In the genomic region with DNA sequence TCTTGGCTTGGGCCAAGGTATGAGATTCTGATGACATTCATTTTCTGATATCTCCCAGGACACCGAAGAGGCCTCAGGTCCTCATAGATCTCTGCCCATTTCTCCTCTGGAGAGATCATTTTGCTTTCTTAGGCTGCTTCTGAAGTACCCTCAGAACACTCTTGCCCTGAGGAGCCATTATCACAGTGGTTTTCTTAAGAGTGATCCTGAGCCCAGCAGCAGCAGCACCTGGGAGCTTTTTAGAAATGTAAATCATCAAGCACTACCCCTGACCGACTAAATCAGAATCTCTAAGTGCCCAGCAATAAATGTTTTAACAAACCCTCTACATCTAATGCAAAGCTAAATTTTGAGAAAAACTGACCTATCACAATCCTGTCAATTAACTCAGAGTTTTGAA, we compare ENCODE assay signal across 16 cellular contexts.
"Had no signal": no experiment of that assay in that cellular context is flagged by ENCODE, and none has a peak within 500 bp of the region (broad histone marks: within the 10 kb centered on the region; RNA-seq: fewer than 3 reads in every experiment).

No MANE protein-coding gene starts in this region.

- H2AFZ ChIP-seq: hepatocyte had no signal

- DNase-seq: effector CD4-positive, alpha-beta T cell; foreskin melanocyte; head of caudate nucleus; kidney glomerular epithelial cell; naive thymus-derived CD4-positive, alpha-beta T cell; ovary; small intestine; stimulated activated CD4-positive, alpha-beta T cell treated with anti-CD3 and anti-CD28 coated beads, Interleukin-4, amount 100 ng/mL, for 1 hour; stimulated activated CD8-positive, alpha-beta memory T cell treated with anti-CD3 and anti-CD28 coated beads, Interleukin-4, amount 100 ng/mL, for 48 hours; stimulated activated naive CD8-positive, alpha-beta T cell treated with anti-CD3 and anti-CD28 coated beads, Interleukin-15, Interleukin-2, amounts not matched to agents 100 U/mL and 50 U/mL, for 24 hours had no signal

- H3K4me1 ChIP-seq: right atrium auricular region, suprapubic skin, thyroid gland had no signal

- H3K4me2 ChIP-seq: hepatocyte had no signal

- H3K4me3 ChIP-seq: coronary artery, hepatocyte, ovary, right atrium auricular region, suprapubic skin, thyroid gland had no signal

- H3K9me3 ChIP-seq: ovary, right atrium auricular region, suprapubic skin, thyroid gland had no signal

- ATAC-seq: naive thymus-derived CD4-positive, alpha-beta T cell; stimulated activated effector memory CD8-positive, alpha-beta T cell treated with anti-CD3 and anti-CD28 coated beads, Interleukin-12 subunit alpha, Interleukin-12 subunit beta, amount 100 ng/mL, for 72 hours; stimulated activated naive CD8-positive, alpha-beta T cell treated with anti-CD3 and anti-CD28 coated beads, Interleukin-15, Interleukin-2, amounts not matched to agents 100 U/mL and 50 U/mL, for 24 hours had no signal

- H3K36me3 ChIP-seq: ovary, right atrium auricular region, suprapubic skin, thyroid gland had no signal

- H3K27me3 ChIP-seq: hepatocyte, ovary, right atrium auricular region, suprapubic skin, thyroid gland had no signal

- H3K27ac ChIP-seq: coronary artery, hepatocyte, ovary, right atrium auricular region, suprapubic skin, thyroid gland had no signal

- H3K79me2 ChIP-seq: hepatocyte had no signal
